ENCODE assay signal across 29 cellular contexts in the genomic region with DNA sequence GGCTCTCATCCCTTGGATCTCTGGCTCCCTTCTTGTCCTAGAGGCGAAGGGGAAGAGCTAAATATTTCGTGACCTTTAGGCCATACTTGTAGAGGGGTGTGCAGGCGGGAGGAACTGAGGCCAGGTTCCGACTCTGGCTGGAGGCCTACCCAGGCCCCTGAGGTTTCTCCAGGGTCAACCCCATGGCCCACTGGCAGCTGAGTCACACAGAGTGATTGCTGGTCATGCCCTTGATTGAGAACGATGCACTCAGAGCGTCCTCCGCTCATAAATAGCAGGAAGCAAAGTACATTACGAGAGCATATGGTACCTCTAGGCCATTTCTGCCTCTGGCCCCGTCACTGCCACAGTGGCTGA. TPM values are rescaled to one million over a fixed set of nuclear protein-coding genes. Genes with fewer than 3 reads are reported as not detected.
"Had no signal": no experiment of that assay in that cellular context is flagged by ENCODE, and none has a peak within 500 bp of the region (broad histone marks: within the 10 kb centered on the region; RNA-seq: fewer than 3 reads in every experiment).

No MANE protein-coding gene starts in this region.

- H3K36me3 ChIP-seq: ascending aorta had no signal

- H3K4me1 ChIP-seq: ascending aorta, body of pancreas had no signal

- H3K9me3 Mint-ChIP-seq: activated naive CD4-positive, alpha-beta T cell treated with anti-CD3 and anti-CD28 coated beads, Interleukin-2, amount 50 U/mL, for 24 hours; activated T-helper 1 cell treated with anti-CD3 and anti-CD28 coated beads, Interleukin-12 subunit alpha, Interleukin-12 subunit beta, Interleukin-2, Interleukin-4 antibody, amounts not matched to agents 30 ng/mL and 10 ng/mL and 1 ng/mL, durations not matched to agents 14 hours and 24 hours and 36 hours; T-helper 1 cell treated with Interleukin-12 subunit alpha and Interleukin-12 subunit beta and Interleukin-4 antibody, amounts not matched to agents 30 μg/mL and 1 μg/mL, for 36 hours had no signal

- DNase-seq: activated CD4-positive, alpha-beta T cell treated with anti-CD3 and anti-CD28 coated beads for 48 hours; activated CD4-positive, alpha-beta T cell treated with anti-CD3 and anti-CD28 coated beads, Interleukin-2, amount 50 U/mL, for 4 hours; activated CD8-positive, alpha-beta memory T cell treated with anti-CD3 and anti-CD28 coated beads, Interleukin-2, amount 10 ng/mL, durations not matched to agents 7 days and 5 days; activated effector memory CD4-positive, alpha-beta T cell treated with Interleukin-2 at 50 U/mL for 16 hours; activated naive CD4-positive, alpha-beta T cell; activated T-cell treated with anti-CD3 and anti-CD28 coated beads, Interleukin-2, amount 50 U/mL, for 24 hours; amniotic stem cell; NCI-H1092; NCI-H1417; NCI-H1694; NCI-H2029; NCI-H2107; NCI-H345; NCI-H510A; NCI-H526 treated with DMSO at 0.1 percent for 48 hours; NCI-H82; OCI-M1; RPMI8226; SHP77 treated with DMSO at 0.1 percent for 48 hours had no signal

- H3K27ac Mint-ChIP-seq: activated CD8-positive, alpha-beta memory T cell treated with anti-CD3 and anti-CD28 coated beads, Interleukin-2, amount 10 ng/mL, durations not matched to agents 7 days and 5 days; activated naive CD4-positive, alpha-beta T cell treated with anti-CD3 and anti-CD28 coated beads, Interleukin-2, amount 50 U/mL, for 24 hours; activated T-cell treated with anti-CD3 and anti-CD28 coated beads, Interleukin-2, amount 50 U/mL, for 24 hours; activated T-helper 1 cell treated with anti-CD3 and anti-CD28 coated beads, Interleukin-12 subunit alpha, Interleukin-12 subunit beta, Interleukin-2, Interleukin-4 antibody, amounts not matched to agents 30 ng/mL and 10 ng/mL and 1 ng/mL, durations not matched to agents 14 hours and 24 hours and 36 hours; T-helper 1 cell treated with Interleukin-12 subunit alpha and Interleukin-12 subunit beta and Interleukin-4 antibody, amounts not matched to agents 30 μg/mL and 1 μg/mL, for 36 hours had no signal

- H3K4me3 ChIP-seq: ascending aorta, body of pancreas had no signal

- H3K27me3 Mint-ChIP-seq: activated CD8-positive, alpha-beta memory T cell treated with anti-CD3 and anti-CD28 coated beads, Interleukin-2, amount 10 ng/mL, durations not matched to agents 7 days and 5 days; activated naive CD4-positive, alpha-beta T cell treated with anti-CD3 and anti-CD28 coated beads, Interleukin-2, amount 50 U/mL, for 24 hours; activated T-cell treated with anti-CD3 and anti-CD28 coated beads, Interleukin-2, amount 50 U/mL, for 24 hours had no signal

- H3K27ac ChIP-seq: ascending aorta, body of pancreas, KMS-11 had no signal

- H3K4me1 Mint-ChIP-seq: activated CD8-positive, alpha-beta memory T cell treated with anti-CD3 and anti-CD28 coated beads, Interleukin-2, amount 10 ng/mL, durations not matched to agents 7 days and 5 days; activated naive CD4-positive, alpha-beta T cell treated with anti-CD3 and anti-CD28 coated beads, Interleukin-2, amount 50 U/mL, for 24 hours had no signal

- H3K9me3 ChIP-seq: ascending aorta, body of pancreas had no signal

- H3K4me2 ChIP-seq: KMS-11 had no signal

- H3K27me3 ChIP-seq: ascending aorta, body of pancreas had no signal

- H3K4me3 Mint-ChIP-seq: activated CD8-positive, alpha-beta memory T cell treated with anti-CD3 and anti-CD28 coated beads, Interleukin-2, amount 10 ng/mL, durations not matched to agents 7 days and 5 days; activated naive CD4-positive, alpha-beta T cell treated with anti-CD3 and anti-CD28 coated beads, Interleukin-2, amount 50 U/mL, for 24 hours; activated T-cell treated with anti-CD3 and anti-CD28 coated beads, Interleukin-2, amount 50 U/mL, for 24 hours; activated T-helper 1 cell treated with anti-CD3 and anti-CD28 coated beads, Interleukin-12 subunit alpha, Interleukin-12 subunit beta, Interleukin-2, Interleukin-4 antibody, amounts not matched to agents 30 ng/mL and 10 ng/mL and 1 ng/mL, durations not matched to agents 14 hours and 24 hours and 36 hours; T-helper 1 cell treated with Interleukin-12 subunit alpha and Interleukin-12 subunit beta and Interleukin-4 antibody, amounts not matched to agents 30 μg/mL and 1 μg/mL, for 36 hours had no signal

- H3K36me3 Mint-ChIP-seq: activated CD8-positive, alpha-beta memory T cell treated with anti-CD3 and anti-CD28 coated beads, Interleukin-2, amount 10 ng/mL, durations not matched to agents 7 days and 5 days; activated naive CD4-positive, alpha-beta T cell treated with anti-CD3 and anti-CD28 coated beads, Interleukin-2, amount 50 U/mL, for 24 hours had no signal

- ATAC-seq: activated CD4-positive, CD25-positive, alpha-beta regulatory T cell treated with anti-CD3 and anti-CD28 coated beads, Interleukin-2, amount 50 U/mL, for 24 hours; activated CD8-positive, alpha-beta memory T cell treated with anti-CD3 and anti-CD28 coated beads, Interleukin-2, amount 10 ng/mL, durations not matched to agents 7 days and 5 days; body of pancreas; Panc1 had no signal

RNA-seq across cellular contexts. Expression of a gene that starts 32.7 kb away (rescaled TPM):
- total RNA-seq: activated CD8-positive, alpha-beta memory T cell treated with anti-CD3 and anti-CD28 coated beads, Interleukin-2, amount 10 ng/mL, durations not matched to agents 7 days and 5 days; activated T-helper 1 cell treated with anti-CD3 and anti-CD28 coated beads, Interleukin-12 subunit alpha, Interleukin-12 subunit beta, Interleukin-2, Interleukin-4 antibody, amounts not matched to agents 30 ng/mL and 10 ng/mL and 1 ng/mL, durations not matched to agents 14 hours and 24 hours and 36 hours; ascending aorta; body of pancreas; MCF 10A; SK-MEL-5 had no signal
